22 cellular contexts compared by ENCODE assay signal in the genomic region with DNA sequence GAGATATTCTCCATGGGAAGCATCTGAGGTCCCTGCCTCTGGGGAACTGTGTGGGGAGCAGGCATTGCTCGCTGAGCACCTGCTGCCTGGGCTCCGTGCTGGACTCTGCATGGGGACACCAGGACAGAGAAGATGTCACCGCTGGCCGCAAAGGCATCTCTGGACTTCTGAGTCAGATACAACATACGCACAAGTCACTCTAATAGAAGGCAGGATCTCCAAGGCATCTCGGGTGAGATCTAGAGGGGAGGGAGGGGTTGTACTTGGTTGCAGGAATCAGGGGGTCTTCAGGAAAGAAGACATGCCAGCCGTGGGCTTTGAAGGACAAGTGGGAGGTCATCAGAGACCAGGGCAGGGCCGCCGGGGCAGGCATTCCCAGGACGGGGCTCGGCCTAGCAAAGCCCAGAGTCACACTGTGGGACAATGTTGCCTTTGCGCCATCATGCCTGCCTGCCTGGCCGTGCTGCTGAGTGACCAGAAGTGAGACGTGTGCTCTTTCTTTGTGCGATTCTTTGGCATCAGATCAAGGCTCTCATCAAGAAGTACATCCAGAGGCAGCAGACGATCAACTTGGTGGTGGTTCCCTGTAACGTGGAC. TPM values are rescaled to one million over a fixed set of nuclear protein-coding genes. Genes with fewer than 3 reads are reported as not detected.
DNase-seq lines count a peak whose midpoint lies in the region; ATAC-seq and TF ChIP-seq lines count a peak whose summit lies in the region.
"Had no signal": no experiment of that assay in that cellular context is flagged by ENCODE, and none has a peak within 500 bp of the region (broad histone marks: within the 10 kb centered on the region; RNA-seq: fewer than 3 reads in every experiment).

No MANE protein-coding gene starts in this region.

- H3K27me3 ChIP-seq in endodermal cell (ENCODE audit: control insufficient read depth, insufficient read depth, low read length, poor library complexity, severe bottlenecking) = no peaks in the 10 kb centered on the region
- H3K27me3 ChIP-seq: BE2C had no signal

- H3K4me3 Mint-ChIP-seq in stimulated activated naive CD8-positive, alpha-beta T cell treated with anti-CD3 and anti-CD28 coated beads, Interleukin-15, Interleukin-2, amounts not matched to agents 100 ng/mL and 50 ng/mL, for 24 hours = no peak overlapping the region
- no peak overlapping the region for H3K4me3 Mint-ChIP-seq in stimulated activated naive CD8-positive, alpha-beta T cell treated with anti-CD3 and anti-CD28 coated beads, Interleukin-15, amount 100 ng/mL, for 72 hours
- no peak overlapping the region for H3K4me3 Mint-ChIP-seq in endodermal cell
- no peak overlapping the region for H3K4me3 Mint-ChIP-seq in osteocyte (ENCODE audit: unreplicated experiment)
- H3K4me3 Mint-ChIP-seq: CD4-positive, CD25-positive, alpha-beta regulatory T cell; CD8-positive, alpha-beta memory T cell; IgD-negative memory B cell had no signal

- no peak for ATAC-seq in stimulated activated naive CD8-positive, alpha-beta T cell treated with anti-CD3 and anti-CD28 coated beads, Interleukin-15, amount 100 ng/mL, for 72 hours
- ATAC-seq in esophagus mucosa = no peak
- ATAC-seq: HepG2 had no signal

- H3K9me3 Mint-ChIP-seq in stimulated activated naive CD8-positive, alpha-beta T cell treated with anti-CD3 and anti-CD28 coated beads, Interleukin-15, Interleukin-2, amounts not matched to agents 100 ng/mL and 50 ng/mL, for 24 hours = no peaks in the 10 kb centered on the region
- H3K9me3 Mint-ChIP-seq in stimulated activated naive CD8-positive, alpha-beta T cell treated with anti-CD3 and anti-CD28 coated beads, Interleukin-15, amount 100 ng/mL, for 72 hours = no peaks in the 10 kb centered on the region
- peaks cover 3% of the 10 kb centered on the region for H3K9me3 Mint-ChIP-seq in endodermal cell
- peaks cover 3% of the 10 kb centered on the region for H3K9me3 Mint-ChIP-seq in osteocyte (ENCODE audit: unreplicated experiment)
- H3K9me3 Mint-ChIP-seq: CD4-positive, CD25-positive, alpha-beta regulatory T cell; CD8-positive, alpha-beta memory T cell; IgD-negative memory B cell had no signal

- H3K4me1 Mint-ChIP-seq in stimulated activated naive CD8-positive, alpha-beta T cell treated with anti-CD3 and anti-CD28 coated beads, Interleukin-15, Interleukin-2, amounts not matched to agents 100 ng/mL and 50 ng/mL, for 24 hours (ENCODE audit: low read depth) = no peaks in the 10 kb centered on the region
- H3K4me1 Mint-ChIP-seq in stimulated activated naive CD8-positive, alpha-beta T cell treated with anti-CD3 and anti-CD28 coated beads, Interleukin-15, amount 100 ng/mL, for 72 hours = no peaks in the 10 kb centered on the region
- H3K4me1 Mint-ChIP-seq in endodermal cell (no peaks in the 10 kb centered on the region), osteocyte (ENCODE audit: unreplicated experiment) (no peaks in the 10 kb centered on the region)

- H3K36me3 Mint-ChIP-seq in stimulated activated naive CD8-positive, alpha-beta T cell treated with anti-CD3 and anti-CD28 coated beads, Interleukin-15, Interleukin-2, amounts not matched to agents 100 ng/mL and 50 ng/mL, for 24 hours (ENCODE audit: low read depth) = peaks cover 40% of the 10 kb centered on the region
- no peaks in the 10 kb centered on the region for H3K36me3 Mint-ChIP-seq in endodermal cell (ENCODE audit: low read depth)
- H3K36me3 Mint-ChIP-seq in osteocyte (ENCODE audit: unreplicated experiment) = no peaks in the 10 kb centered on the region

- WGBS in endodermal cell (ENCODE audit: insufficient coverage in 1 of 2, insufficient read length in 1 of 2), 2 experiments = 91 to 92% methylated on average over 13 to 17 of the region's 17 CpGs

- no peaks in the 10 kb centered on the region for H3K9me3 ChIP-seq in endodermal cell (ENCODE audit: control insufficient read depth, low read length)
- H3K9me3 ChIP-seq: BE2C, HAP-1 had no signal

- DNase-seq in stimulated activated naive CD8-positive, alpha-beta T cell treated with anti-CD3 and anti-CD28 coated beads, Interleukin-15, amount 100 ng/mL, for 72 hours = no peak
- peak; percentile 0 for DNase-seq in NCI-H226
- peak; percentile 19 for DNase-seq in endodermal cell
- no peak for DNase-seq in NCI-H1930 (lab: John Stamatoyannopoulos, UW)
- no peak for DNase-seq in osteocyte (ENCODE audit: extremely low spot score, unreplicated experiment)
- DNase-seq: ACHN; BE2C; C1 segment of cervical spinal cord; CD4-positive, CD25-positive, alpha-beta regulatory T cell; CD8-positive, alpha-beta memory T cell; COR-L47; DMS 273 treated with DMSO at 0.1 percent for 48 hours; DMS53; DND-41; EL; GM23248 had no signal

- no peaks in the 10 kb centered on the region for H3K36me3 ChIP-seq in endodermal cell (ENCODE audit: control insufficient read depth, insufficient read depth, low read length)
- H3K36me3 ChIP-seq: BE2C, HAP-1 had no signal

- no peak for TF ChIP-seq CTCF in endodermal cell (conservative IDR thresholded peaks at IDR 0.05)
- no peak for TF ChIP-seq CTCF in osteocyte (IDR thresholded peaks at IDR 0.05)

- no peak overlapping the region for H3K27ac ChIP-seq in endodermal cell (ENCODE audit: low read depth, low read length)
- H3K27ac ChIP-seq: GM23248 had no signal

- H3K4me3 ChIP-seq in endodermal cell (ENCODE audit: low read length) = no peak overlapping the region
- H3K4me3 ChIP-seq: GM23248, HAP-1 had no signal

- no peak overlapping the region for H3K9ac ChIP-seq in endodermal cell (ENCODE audit: extremely low read depth, low read length, poor library complexity, severe bottlenecking)
- H3K9ac ChIP-seq: GM23248 had no signal

- H3K4me1 ChIP-seq in endodermal cell (ENCODE audit: control insufficient read depth, insufficient read depth, low read length) = no peaks in the 10 kb centered on the region
- H3K4me1 ChIP-seq: BE2C, HAP-1 had no signal

- no peaks in the 10 kb centered on the region for H3K27me3 Mint-ChIP-seq in stimulated activated naive CD8-positive, alpha-beta T cell treated with anti-CD3 and anti-CD28 coated beads, Interleukin-15, Interleukin-2, amounts not matched to agents 100 ng/mL and 50 ng/mL, for 24 hours
- no peaks in the 10 kb centered on the region for H3K27me3 Mint-ChIP-seq in stimulated activated naive CD8-positive, alpha-beta T cell treated with anti-CD3 and anti-CD28 coated beads, Interleukin-15, amount 100 ng/mL, for 72 hours
- H3K27me3 Mint-ChIP-seq in endodermal cell (ENCODE audit: insufficient read depth) (no peaks in the 10 kb centered on the region), osteocyte (ENCODE audit: unreplicated experiment) (peaks cover 34% of the 10 kb centered on the region)
- H3K27me3 Mint-ChIP-seq: CD4-positive, CD25-positive, alpha-beta regulatory T cell; CD8-positive, alpha-beta memory T cell; IgD-negative memory B cell had no signal

- H3K27ac Mint-ChIP-seq in stimulated activated naive CD8-positive, alpha-beta T cell treated with anti-CD3 and anti-CD28 coated beads, Interleukin-15, Interleukin-2, amounts not matched to agents 100 ng/mL and 50 ng/mL, for 24 hours = peak overlapping the region; percentile 8
- no peak overlapping the region for H3K27ac Mint-ChIP-seq in stimulated activated naive CD8-positive, alpha-beta T cell treated with anti-CD3 and anti-CD28 coated beads, Interleukin-15, amount 100 ng/mL, for 72 hours
- H3K27ac Mint-ChIP-seq in endodermal cell (no peak overlapping the region), osteocyte (ENCODE audit: unreplicated experiment) (no peak overlapping the region)
- H3K27ac Mint-ChIP-seq: IgD-negative memory B cell had no signal

RNA-seq across cellular contexts. Expression of a gene that starts 28.3 kb away (rescaled TPM):
- total RNA-seq in endodermal cell (10 to 100 TPM in 1 of 2 donors, 1 to 10 TPM in 1; 1.6 to 11.4 TPM), osteocyte (not detected in 2 replicates), esophagus mucosa (4.2 TPM)
- polyA plus RNA-seq in endodermal cell (2013, experiment 1 of 2) = 0.50 TPM
- polyA plus RNA-seq in endodermal cell (2013, experiment 2 of 2) = 0.33 TPM
- total RNA-seq: G401 had no signal

RNA-seq across cellular contexts. Expression of a gene that starts 35.9 kb away (rescaled TPM):
- total RNA-seq in endodermal cell = under 1 TPM; 0.42 to 0.84 TPM
- 1.1 TPM for polyA plus RNA-seq in endodermal cell (2013, experiment 1 of 2)
- 0.79 TPM for polyA plus RNA-seq in endodermal cell (2013, experiment 2 of 2)
- total RNA-seq in osteocyte = 4.0 and 5.0 TPM in 2 replicates
- 36.9 TPM for total RNA-seq in esophagus mucosa
- total RNA-seq: G401 had no signal

Comparison
In these comparisons a context has a peak if more than half of its experiments do, and no peak if none do; other contexts are left out.
1. DNase-seq: peak in NCI-H226 (single experiment) and endodermal cell (single experiment); none in stimulated activated naive CD8-positive, alpha-beta T cell treated with anti-CD3 and anti-CD28 coated beads, Interleukin-15, amount 100 ng/mL, for 72 hours (0 of 2), NCI-H1930 (0 of 2) and osteocyte (single experiment).